ENCODE assay signal across 11 cellular contexts in the genomic region with DNA sequence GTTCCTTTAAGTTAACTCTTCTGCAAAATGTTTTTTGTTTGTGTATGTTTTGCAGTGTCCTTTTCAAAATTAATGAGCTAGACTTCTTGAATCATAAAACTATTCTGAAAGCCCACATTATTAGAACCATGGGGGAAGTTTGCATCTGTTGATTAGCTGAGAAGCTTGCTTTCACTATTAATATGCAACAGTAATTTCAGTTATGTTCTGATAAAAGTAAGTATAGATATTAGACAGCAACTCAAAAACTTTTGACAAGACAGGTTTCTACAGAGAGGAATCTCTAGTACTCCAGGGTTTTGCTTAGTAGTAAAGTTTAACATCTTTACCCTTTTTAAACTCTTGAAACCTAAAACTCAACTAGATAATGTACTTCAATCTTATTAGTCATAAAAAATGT.
DNase-seq lines count a peak whose midpoint lies in the region; ATAC-seq and FAIRE-seq lines count a peak whose summit lies in the region.
"Had no signal": no experiment of that assay in that cellular context is flagged by ENCODE, and none has a peak within 500 bp of the region (broad histone marks: within the 10 kb centered on the region; RNA-seq: fewer than 3 reads in every experiment).

No MANE protein-coding gene starts in this region.

- no peak overlapping the region for H3K4me2 ChIP-seq in mesendoderm (ENCODE audit: low read length)

- H3K79me1 ChIP-seq in mesendoderm (ENCODE audit: low read length) = no peaks in the 10 kb centered on the region

- H3K36me3 Mint-ChIP-seq in activated naive CD4-positive, alpha-beta T cell treated with anti-CD3 and anti-CD28 coated beads, Interleukin-2, amount 50 U/mL, for 72 hours = peaks cover 9 to 13% of the 10 kb centered on the region in 2 donors
- no peaks in the 10 kb centered on the region for H3K36me3 Mint-ChIP-seq in stimulated activated memory B cell treated with anti-CD40 and anti-IgM and Interleukin-4, amounts not matched to agents 10 μg/mL and 1 μg/mL and 100 μg/mL, for 72 hours

- no peak overlapping the region for H3K56ac ChIP-seq in mesendoderm (ENCODE audit: low read length)

- peaks cover 0 to 7% of the 10 kb centered on the region in 2 donors for H3K9me3 Mint-ChIP-seq in activated naive CD4-positive, alpha-beta T cell treated with anti-CD3 and anti-CD28 coated beads, Interleukin-2, amount 50 U/mL, for 72 hours
- no peaks in the 10 kb centered on the region for H3K9me3 Mint-ChIP-seq in stimulated activated memory B cell treated with anti-CD40 and anti-IgM and Interleukin-4, amounts not matched to agents 10 μg/mL and 1 μg/mL and 100 μg/mL, for 72 hours

- no peaks in the 10 kb centered on the region for H3K4me1 ChIP-seq in mesendoderm (ENCODE audit: control insufficient read depth, low read depth, low read length)

- H3K4me3 ChIP-seq in mesendoderm (ENCODE audit: low read length) = no peak overlapping the region

- DNase-seq in activated naive CD4-positive, alpha-beta T cell treated with anti-CD3 and anti-CD28 coated beads, Interleukin-2, amount 50 U/mL, for 72 hours (ENCODE audit: low spot score in 2 of 2) = no peak
- no peak for DNase-seq in activated naive CD4-positive, alpha-beta T cell treated with Interleukin-2 at 50 U/mL for 16 hours
- DNase-seq in NK-92 (lab: John Stamatoyannopoulos, UW; ENCODE audit: unreplicated experiment) = no peak
- no peak for DNase-seq in frontal cortex (ENCODE audit: low spot score in 2 of 2)
- no peak for DNase-seq in mesendoderm
- DNase-seq: NCI-H510A treated with DMSO at 0.1 percent for 48 hours had no signal

- no peak for FAIRE-seq in frontal cortex (lab: Jason Lieb, UNC)
- FAIRE-seq: endothelial cell of umbilical vein, keratinocyte had no signal

- H3K23ac ChIP-seq in mesendoderm (ENCODE audit: low read length) = no peak overlapping the region

- H3K27ac ChIP-seq in mesendoderm (ENCODE audit: low read depth, low read length) = no peak overlapping the region

- ATAC-seq in activated naive CD4-positive, alpha-beta T cell treated with anti-CD3 and anti-CD28 coated beads, Interleukin-2, amount 50 U/mL, for 72 hours = peak; percentile 13 to 39
- ATAC-seq in GM21825 (IDR thresholded peaks at IDR 0.05; ENCODE audit: unreplicated experiment) (peak; percentile 56), HG03439 (IDR thresholded peaks at IDR 0.05; ENCODE audit: unreplicated experiment) (peak; percentile 69)
- ATAC-seq in stimulated activated memory B cell treated with anti-CD40 and anti-IgM and Interleukin-4, amounts not matched to agents 10 μg/mL and 1 μg/mL and 100 μg/mL, for 72 hours = peak; percentile 66

- no peak overlapping the region for H3K4ac ChIP-seq in mesendoderm (ENCODE audit: low read depth, low read length)

- H3K27me3 Mint-ChIP-seq in stimulated activated memory B cell treated with anti-CD40 and anti-IgM and Interleukin-4, amounts not matched to agents 10 μg/mL and 1 μg/mL and 100 μg/mL, for 72 hours = no peaks in the 10 kb centered on the region

- H2BK15ac ChIP-seq in mesendoderm (replicated peaks; ENCODE audit: low read depth) = no peak overlapping the region

- H3K9ac ChIP-seq in mesendoderm (ENCODE audit: low read length) = no peak overlapping the region

- no peak overlapping the region for H2AK5ac ChIP-seq in mesendoderm (ENCODE audit: low read length)

- H3K79me2 ChIP-seq in mesendoderm (ENCODE audit: control insufficient read depth, insufficient read depth, low read length) = no peaks in the 10 kb centered on the region

- no peak overlapping the region for H2BK5ac ChIP-seq in mesendoderm (ENCODE audit: low read length)

- no peak overlapping the region for H4K5ac ChIP-seq in mesendoderm (ENCODE audit: low read length)

- peak overlapping the region in 1 of 2 donors; percentile 33 for H3K27ac Mint-ChIP-seq in activated naive CD4-positive, alpha-beta T cell treated with anti-CD3 and anti-CD28 coated beads, Interleukin-2, amount 50 U/mL, for 72 hours
- no peak overlapping the region for H3K27ac Mint-ChIP-seq in stimulated activated memory B cell treated with anti-CD40 and anti-IgM and Interleukin-4, amounts not matched to agents 10 μg/mL and 1 μg/mL and 100 μg/mL, for 72 hours

- H3K27me3 ChIP-seq in mesendoderm (ENCODE audit: insufficient read depth, low read length, poor library complexity) = no peaks in the 10 kb centered on the region

- H2BK120ac ChIP-seq in mesendoderm (ENCODE audit: low read depth, low read length) = no peak overlapping the region

- H3K4me1 Mint-ChIP-seq in stimulated activated memory B cell treated with anti-CD40 and anti-IgM and Interleukin-4, amounts not matched to agents 10 μg/mL and 1 μg/mL and 100 μg/mL, for 72 hours = peaks cover 23% of the 10 kb centered on the region

- H3K4me3 Mint-ChIP-seq in stimulated activated memory B cell treated with anti-CD40 and anti-IgM and Interleukin-4, amounts not matched to agents 10 μg/mL and 1 μg/mL and 100 μg/mL, for 72 hours = no peak overlapping the region

- no peak overlapping the region for H3K18ac ChIP-seq in mesendoderm (ENCODE audit: low read length)

- H4K8ac ChIP-seq in mesendoderm (ENCODE audit: low read depth, low read length) = no peak overlapping the region

- no peaks in the 10 kb centered on the region for H3K36me3 ChIP-seq in mesendoderm (ENCODE audit: control insufficient read depth, insufficient read depth, low read length)
